ENCODE assay signal across 8 cellular contexts in the genomic region with DNA sequence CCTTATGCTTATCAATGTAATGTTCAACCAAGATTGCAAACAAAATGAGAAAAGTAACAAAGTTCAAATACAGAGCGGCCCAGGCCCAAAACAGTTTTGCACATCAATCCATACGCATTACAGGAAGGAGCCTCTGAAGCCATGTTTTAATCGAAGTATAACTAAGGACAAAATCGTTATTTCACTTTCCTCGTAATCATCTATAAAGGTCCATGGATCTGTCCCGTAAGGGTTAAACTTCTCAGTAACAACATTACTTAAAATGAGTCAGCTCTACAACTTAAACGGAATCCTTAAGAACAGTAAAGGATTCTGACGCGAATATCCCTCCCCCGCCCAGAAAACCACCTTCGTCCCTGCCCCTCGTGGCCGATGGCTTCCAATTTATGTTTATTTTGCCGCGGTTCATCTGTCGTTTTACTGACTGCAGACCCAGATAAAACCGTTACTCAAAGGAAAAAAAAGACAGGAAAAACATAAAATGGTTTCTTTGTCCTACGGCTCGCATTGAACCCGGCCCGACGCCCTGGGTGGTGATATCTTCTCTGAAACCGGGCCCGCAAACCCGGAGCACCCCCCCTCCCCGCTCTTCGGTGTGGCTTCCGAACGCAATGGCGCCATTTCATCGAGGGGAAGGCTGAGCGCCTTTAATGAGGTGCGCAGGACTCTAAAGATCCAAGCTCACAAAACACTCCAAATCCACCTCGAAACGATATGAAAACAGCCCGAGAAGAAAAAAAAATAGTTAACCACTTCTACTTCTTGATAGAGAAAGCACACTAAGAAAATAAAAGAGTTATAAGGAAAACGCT. TPM values are rescaled to one million over a fixed set of nuclear protein-coding genes. Genes with fewer than 3 reads are reported as not detected.
DNase-seq lines count a peak whose midpoint lies in the region; ATAC-seq lines count a peak whose summit lies in the region.

No MANE protein-coding gene starts in this region.

- no peaks in the 10 kb centered on the region for H3K27me3 ChIP-seq in CD8-positive, alpha-beta memory T cell (ENCODE audit: insufficient read depth, low read length, poor library complexity, severe bottlenecking)
- H3K27me3 ChIP-seq in MG63: no peaks in the 10 kb centered on the region

- H3K36me3 ChIP-seq in CD8-positive, alpha-beta memory T cell (ENCODE audit: insufficient read depth, low read length): peaks cover 45% of the 10 kb centered on the region
- peaks cover 78% of the 10 kb centered on the region for H3K36me3 ChIP-seq in MG63

- ATAC-seq in HG03039 (IDR thresholded peaks at IDR 0.05; ENCODE audit: unreplicated experiment): no peak
- ATAC-seq in HG03439 (IDR thresholded peaks at IDR 0.05; ENCODE audit: unreplicated experiment): no peak

- POLR2A ChIA-PET in CD8-positive, alpha-beta memory T cell (lab: Charles Lee): interaction anchor here (0.6 to 6.1 kb wide), 13 partner anchors 7 to 109 kb away, joined by 3 to 55 read pairs (median 5); a partner anchor contains a TSS

- peaks cover 50 to 60% (median 55%) of the 10 kb centered on the region in 3 donors for H3K4me1 Mint-ChIP-seq in CD8-positive, alpha-beta memory T cell

- peak in 4 of 5 donors; percentile 52 to 83 (median 64) for DNase-seq in CD8-positive, alpha-beta memory T cell
- peak; percentile 56 for DNase-seq in MG63
- peak; percentile 41 for DNase-seq in activated CD4-positive, CD25-positive, alpha-beta regulatory T cell treated with anti-CD3 and anti-CD28 coated beads, Interleukin-2, amount 50 U/mL, for 16 hours (ENCODE audit: low read depth, low spot score)
- DNase-seq in cerebellar cortex (ENCODE audit: low spot score): peak; percentile 74
- DNase-seq in left kidney (ENCODE audit: low read depth, low spot score): peak; percentile 89
- peak; percentile 54 for DNase-seq in stimulated activated CD4-positive, alpha-beta T cell treated with anti-CD3 and anti-CD28 coated beads, Interleukin-2, amount 100 ng/mL, for 4 hours (ENCODE audit: low read depth)

- peak overlapping the region; percentile 93 for H3K27ac ChIP-seq in CD8-positive, alpha-beta memory T cell (ENCODE audit: low read depth, low read length)

- H3K9me3 Mint-ChIP-seq in CD8-positive, alpha-beta memory T cell: peaks cover 0 to 5% (median 0%) of the 10 kb centered on the region in 5 donors

- H3K27ac Mint-ChIP-seq in CD8-positive, alpha-beta memory T cell: peak overlapping the region; percentile 95 to 100 (median 98)

- peak overlapping the region; percentile 92 to 100 (median 99) for H3K4me3 Mint-ChIP-seq in CD8-positive, alpha-beta memory T cell

- H3K4me1 ChIP-seq in CD8-positive, alpha-beta memory T cell (ENCODE audit: insufficient read depth, low read length): peaks cover 41% of the 10 kb centered on the region

- peaks cover 0 to 14% of the 10 kb centered on the region in 2 donors for H3K27me3 Mint-ChIP-seq in CD8-positive, alpha-beta memory T cell

- H3K4me3 ChIP-seq in CD8-positive, alpha-beta memory T cell (ENCODE audit: low read length): peak overlapping the region; percentile 94
- peak overlapping the region; percentile 99 for H3K4me3 ChIP-seq in MG63

- peaks cover 35 to 69% (median 37%) of the 10 kb centered on the region in 3 donors for H3K36me3 Mint-ChIP-seq in CD8-positive, alpha-beta memory T cell

- H3K9me3 ChIP-seq in CD8-positive, alpha-beta memory T cell (ENCODE audit: low read length): no peaks in the 10 kb centered on the region
- no peaks in the 10 kb centered on the region for H3K9me3 ChIP-seq in MG63

- CTCF ChIA-PET in CD8-positive, alpha-beta memory T cell (lab: Charles Lee): interaction anchor here (1.0 to 10.1 kb wide), 14 partner anchors 9 to 307 kb away, joined by 3 to 94 read pairs (median 8); a partner anchor contains a TSS

RNA-seq across cellular contexts. Expression of a gene that starts 1.0 kb away (rescaled TPM):
- total RNA-seq in CD8-positive, alpha-beta memory T cell: 100 to 1,000 TPM; 950 to 966 TPM
- 742 TPM for polyA plus RNA-seq in CD8-positive, alpha-beta memory T cell
- 151 and 216 TPM in 2 replicates for total RNA-seq in MG63 (2014; rRNA removed; shearing (Covaris generic); ENCODE audit: low replicate concordance)

RNA-seq across cellular contexts. Expression of a gene that starts 2.0 kb away (rescaled TPM):
- total RNA-seq in CD8-positive, alpha-beta memory T cell: 100 to 1,000 TPM; 293 to 296 TPM
- polyA plus RNA-seq in CD8-positive, alpha-beta memory T cell: 107 TPM
- total RNA-seq in MG63 (2014; rRNA removed; shearing (Covaris generic); ENCODE audit: low replicate concordance): 293 and 407 TPM in 2 replicates

RNA-seq across cellular contexts. Expression of a gene that starts 47.5 kb away (rescaled TPM):
- total RNA-seq in CD8-positive, alpha-beta memory T cell: 10 to 100 TPM; 43.5 to 47.4 TPM
- polyA plus RNA-seq in CD8-positive, alpha-beta memory T cell: 6.5 TPM
- 15.2 and 19.2 TPM in 2 replicates for total RNA-seq in MG63 (2014; rRNA removed; shearing (Covaris generic); ENCODE audit: low replicate concordance)
